Comparison of ENCODE assay signal across 21 cellular contexts in genomic region chr3:99429501-99429900, GRCh38.
"Had no signal": no experiment of that assay in that cellular context is flagged by ENCODE, and none has a peak within 500 bp of the region (broad histone marks: within the 10 kb centered on the region; RNA-seq: fewer than 3 reads in every experiment).

No MANE protein-coding gene starts in this region.

- H3K4me1 Mint-ChIP-seq: activated CD4-positive, alpha-beta T cell treated with anti-CD3 and anti-CD28 coated beads for 36 hours; activated naive CD8-positive, alpha-beta T cell treated with anti-CD3 and anti-CD28 coated beads, Interleukin-2, amount 10 ng/mL, durations not matched to agents 7 days and 5 days; immature natural killer cell had no signal

- H3K9me3 ChIP-seq: ascending aorta, psoas muscle, thoracic aorta had no signal

- H3K4me3 ChIP-seq: ascending aorta, cardiac muscle cell, psoas muscle, thoracic aorta had no signal

- H3K27me3 ChIP-seq: ascending aorta, cardiac muscle cell had no signal

- H3K9me3 Mint-ChIP-seq: activated CD8-positive, alpha-beta T cell treated with anti-CD3 and anti-CD28 coated beads for 36 hours; activated naive CD8-positive, alpha-beta T cell treated with anti-CD3 and anti-CD28 coated beads, Interleukin-2, amount 10 ng/mL, durations not matched to agents 7 days and 5 days; nephron had no signal

- H3K27me3 Mint-ChIP-seq: activated CD4-positive, alpha-beta T cell treated with anti-CD3 and anti-CD28 coated beads for 36 hours; activated CD8-positive, alpha-beta T cell treated with anti-CD3 and anti-CD28 coated beads for 36 hours; activated naive CD8-positive, alpha-beta T cell treated with anti-CD3 and anti-CD28 coated beads, Interleukin-2, amount 10 ng/mL, durations not matched to agents 7 days and 5 days had no signal

- H3K4me3 Mint-ChIP-seq: activated CD4-positive, alpha-beta T cell treated with anti-CD3 and anti-CD28 coated beads for 36 hours; activated CD8-positive, alpha-beta T cell treated with anti-CD3 and anti-CD28 coated beads for 36 hours; activated naive CD8-positive, alpha-beta T cell treated with anti-CD3 and anti-CD28 coated beads, Interleukin-2, amount 10 ng/mL, durations not matched to agents 7 days and 5 days; activated T-cell treated with anti-CD3 and anti-CD28 coated beads, Interleukin-2, amount 50 U/mL, for 72 hours; immature natural killer cell; nephron had no signal

- H3K27ac ChIP-seq: cardiac muscle cell, psoas muscle, VCaP had no signal

- FAIRE-seq: colon had no signal

- DNase-seq: activated CD4-positive, alpha-beta T cell treated with anti-CD3 and anti-CD28 coated beads for 36 hours; activated CD8-positive, alpha-beta memory T cell treated with anti-CD3 and anti-CD28 coated beads, Interleukin-2, amount 50 U/mL, for 4 hours; activated CD8-positive, alpha-beta T cell treated with anti-CD3 and anti-CD28 coated beads for 36 hours; activated gamma-delta T cell treated with Interleukin-2 at 50 U/mL for 16 hours; activated naive CD8-positive, alpha-beta T cell treated with anti-CD3 and anti-CD28 coated beads, Interleukin-2, amount 10 ng/mL, durations not matched to agents 7 days and 5 days; activated T-cell treated with anti-CD3 and anti-CD28 coated beads, Interleukin-2, amount 50 U/mL, for 72 hours; hypothalamus; immature natural killer cell; mammary epithelial cell; occipital lobe; psoas muscle; stimulated activated CD4-positive, alpha-beta T cell treated with anti-CD3 and anti-CD28 coated beads, Interleukin-12 subunit alpha, Interleukin-12 subunit beta, amount 100 ng/mL, for 4 hours; stimulated activated CD4-positive, alpha-beta T cell treated with anti-CD3 and anti-CD28 coated beads, Interleukin-2, amount 100 ng/mL, for 48 hours; stimulated activated naive CD4-positive, alpha-beta T cell treated with Interleukin-2 at 50 U/mL for 16 hours; T-helper 1 cell had no signal

- ATAC-seq: activated CD4-positive, alpha-beta T cell treated with anti-CD3 and anti-CD28 coated beads for 36 hours; activated CD8-positive, alpha-beta T cell treated with anti-CD3 and anti-CD28 coated beads for 36 hours; activated T-cell treated with anti-CD3 and anti-CD28 coated beads, Interleukin-2, amount 50 U/mL, for 72 hours; psoas muscle had no signal

- H3K27ac Mint-ChIP-seq: activated CD4-positive, alpha-beta T cell treated with anti-CD3 and anti-CD28 coated beads for 36 hours; activated CD8-positive, alpha-beta T cell treated with anti-CD3 and anti-CD28 coated beads for 36 hours; activated naive CD8-positive, alpha-beta T cell treated with anti-CD3 and anti-CD28 coated beads, Interleukin-2, amount 10 ng/mL, durations not matched to agents 7 days and 5 days; activated T-cell treated with anti-CD3 and anti-CD28 coated beads, Interleukin-2, amount 50 U/mL, for 72 hours; immature natural killer cell; nephron had no signal

- H3K4me1 ChIP-seq: psoas muscle had no signal

- H3K36me3 ChIP-seq: ascending aorta, cardiac muscle cell, thoracic aorta had no signal
